In genomic region chr10:43362191-43362839, GRCh38 we compare ENCODE assay signal across 8 cellular contexts. TPM values are rescaled to one million over a fixed set of nuclear protein-coding genes. Genes with fewer than 3 reads are reported as not detected.
DNase-seq lines count a peak whose midpoint lies in the region; ATAC-seq and TF ChIP-seq lines count a peak whose summit lies in the region.

No MANE protein-coding gene starts in this region.

- no peaks in the 10 kb centered on the region for H3K9me3 ChIP-seq in mucosa of descending colon

- H3K36me3 ChIP-seq in mucosa of descending colon (ENCODE audit: low read depth): no peaks in the 10 kb centered on the region

- H3K4me3 ChIP-seq in epithelial cell of proximal tubule (ENCODE audit: low read depth, low read length) (peak overlapping the region; percentile 84), mucosa of descending colon (peak overlapping the region; percentile 28)

- ATAC-seq in GM19025 (IDR thresholded peaks at IDR 0.05; ENCODE audit: low read depth, unreplicated experiment): peak; percentile 97
- peak; percentile 97 for ATAC-seq in HG03354 (IDR thresholded peaks at IDR 0.05; ENCODE audit: poor library complexity, severe bottlenecking, unreplicated experiment)
- ATAC-seq in mucosa of descending colon: peak; percentile 98

- TF ChIP-seq CTCF in epithelial cell of proximal tubule (conservative IDR thresholded peaks at IDR 0.05; ENCODE audit: low read depth, low read length): peak; percentile 57
- peak; percentile 49 for TF ChIP-seq CTCF in mucosa of descending colon (IDR thresholded peaks at IDR 0.05)

- intact Hi-C loops in mucosa of descending colon (cut with DNase I, micrococcal nuclease): no loop called here

- DNase-seq in AG08396 (ENCODE audit: low spot score) (peak; percentile 78), NCI-H748 (lab: John Stamatoyannopoulos, UW; ENCODE audit: unreplicated experiment) (peak; percentile 96), activated T-cell treated with anti-CD3 and anti-CD28 coated beads for 48 hours (ENCODE audit: low read depth) (peak; percentile 98), epithelial cell of proximal tubule (ENCODE audit: low read depth) (peak; percentile 67), mucosa of descending colon (peak; percentile 97 to 99 (median 98))
- peak; percentile 94 to 99 for DNase-seq in stimulated activated CD8-positive, alpha-beta memory T cell treated with anti-CD3 and anti-CD28 coated beads, Interleukin-2, amount 100 ng/mL, for 48 hours (ENCODE audit: low read depth in 2 of 2)

- H3K4me1 ChIP-seq in mucosa of descending colon (ENCODE audit: low read depth): no peaks in the 10 kb centered on the region

RNA-seq across cellular contexts. Expression of gene FXYD4, which starts 9.1 kb away (rescaled TPM):
- total RNA-seq in epithelial cell of proximal tubule (not detected in 2 replicates), mucosa of descending colon (not detected)

RNA-seq across cellular contexts. Expression of gene HNRNPF, which starts 46.7 kb away (rescaled TPM):
- total RNA-seq in epithelial cell of proximal tubule (207 and 359 TPM in 2 replicates), mucosa of descending colon (100 to 1,000 TPM; 212 to 229 (median 227) TPM)

Comparison
In these comparisons a context has a peak if more than half of its experiments do, and no peak if none do; other contexts are left out.
1. Peak in every context shown above with its lines: DNase-seq, ATAC-seq and H3K4me3 ChIP-seq.